In genomic region chr12:132600048-132601032, GRCh38 we compare ENCODE assay signal across 1 cellular context.
A peak's percentile ranks its signal among the peaks of the same experiment; 100 is the strongest.
TF ChIP-seq lines count a peak whose summit lies in the region.

No MANE protein-coding gene starts in this region.

TF ChIP-seq in HepG2, 621 proteins besides CTCF, POLR2A, EP300 and RAD21 (continued from another document and continues in another):
- no peak for TF ChIP-seq ZBTB40 (IDR thresholded peaks at IDR 0.05)
- 0 out of 2 replicates have a peak, but pooled peaks have one; percentile 32 for TF ChIP-seq ZBTB40 (CRISPR knock-in tag; IDR thresholded peaks at IDR 0.05)
- TF ChIP-seq ZNF235 (CRISPR knock-in tag; IDR thresholded peaks at IDR 0.05; ENCODE audit: borderline replicate concordance): no peak
- TF ChIP-seq, protein P1, sequence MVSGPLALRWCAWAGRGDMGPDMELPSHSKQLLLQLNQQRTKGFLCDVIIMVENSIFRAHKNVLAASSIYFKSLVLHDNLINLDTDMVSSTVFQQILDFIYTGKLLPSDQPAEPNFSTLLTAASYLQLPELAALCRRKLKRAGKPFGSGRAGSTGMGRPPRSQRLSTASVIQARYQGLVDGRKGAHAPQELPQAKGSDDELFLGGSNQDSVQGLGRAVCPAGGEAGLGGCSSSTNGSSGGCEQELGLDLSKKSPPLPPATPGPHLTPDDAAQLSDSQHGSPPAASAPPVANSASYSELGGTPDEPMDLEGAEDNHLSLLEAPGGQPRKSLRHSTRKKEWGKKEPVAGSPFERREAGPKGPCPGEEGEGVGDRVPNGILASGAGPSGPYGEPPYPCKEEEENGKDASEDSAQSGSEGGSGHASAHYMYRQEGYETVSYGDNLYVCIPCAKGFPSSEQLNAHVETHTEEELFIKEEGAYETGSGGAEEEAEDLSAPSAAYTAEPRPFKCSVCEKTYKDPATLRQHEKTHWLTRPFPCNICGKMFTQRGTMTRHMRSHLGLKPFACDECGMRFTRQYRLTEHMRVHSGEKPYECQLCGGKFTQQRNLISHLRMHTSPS (CRISPR knock-in tag; IDR thresholded peaks at IDR 0.05; ENCODE audit: low read depth): 0 out of 2 replicates have a peak, but pooled peaks have one; percentile 35
- TF ChIP-seq, protein P2, sequence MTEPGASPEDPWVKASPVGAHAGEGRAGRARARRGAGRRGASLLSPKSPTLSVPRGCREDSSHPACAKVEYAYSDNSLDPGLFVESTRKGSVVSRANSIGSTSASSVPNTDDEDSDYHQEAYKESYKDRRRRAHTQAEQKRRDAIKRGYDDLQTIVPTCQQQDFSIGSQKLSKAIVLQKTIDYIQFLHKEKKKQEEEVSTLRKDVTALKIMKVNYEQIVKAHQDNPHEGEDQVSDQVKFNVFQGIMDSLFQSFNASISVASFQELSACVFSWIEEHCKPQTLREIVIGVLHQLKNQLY (CRISPR knock-in tag; IDR thresholded peaks at IDR 0.05): no peak
- TF ChIP-seq ATRX (CRISPR knock-in tag; IDR thresholded peaks at IDR 0.05; ENCODE audit: borderline replicate concordance): no peak
- TF ChIP-seq, protein P3, sequence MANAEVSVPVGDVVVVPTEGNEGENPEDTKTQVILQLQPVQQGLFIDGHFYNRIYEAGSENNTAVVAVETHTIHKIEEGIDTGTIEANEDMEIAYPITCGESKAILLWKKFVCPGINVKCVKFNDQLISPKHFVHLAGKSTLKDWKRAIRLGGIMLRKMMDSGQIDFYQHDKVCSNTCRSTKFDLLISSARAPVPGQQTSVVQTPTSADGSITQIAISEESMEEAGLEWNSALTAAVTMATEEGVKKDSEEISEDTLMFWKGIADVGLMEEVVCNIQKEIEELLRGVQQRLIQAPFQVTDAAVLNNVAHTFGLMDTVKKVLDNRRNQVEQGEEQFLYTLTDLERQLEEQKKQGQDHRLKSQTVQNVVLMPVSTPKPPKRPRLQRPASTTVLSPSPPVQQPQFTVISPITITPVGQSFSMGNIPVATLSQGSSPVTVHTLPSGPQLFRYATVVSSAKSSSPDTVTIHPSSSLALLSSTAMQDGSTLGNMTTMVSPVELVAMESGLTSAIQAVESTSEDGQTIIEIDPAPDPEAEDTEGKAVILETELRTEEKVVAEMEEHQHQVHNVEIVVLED (CRISPR knock-in tag; IDR thresholded peaks at IDR 0.05; ENCODE audit: borderline replicate concordance): no peak; the same call in 1 of the 2 replicates
- TF ChIP-seq LCORL (IDR thresholded peaks at IDR 0.05): no peak
- TF ChIP-seq LCORL (CRISPR knock-in tag; IDR thresholded peaks at IDR 0.05): 0 out of 2 replicates have a peak, but pooled peaks have one; percentile 42
- TF ChIP-seq, protein P4, sequence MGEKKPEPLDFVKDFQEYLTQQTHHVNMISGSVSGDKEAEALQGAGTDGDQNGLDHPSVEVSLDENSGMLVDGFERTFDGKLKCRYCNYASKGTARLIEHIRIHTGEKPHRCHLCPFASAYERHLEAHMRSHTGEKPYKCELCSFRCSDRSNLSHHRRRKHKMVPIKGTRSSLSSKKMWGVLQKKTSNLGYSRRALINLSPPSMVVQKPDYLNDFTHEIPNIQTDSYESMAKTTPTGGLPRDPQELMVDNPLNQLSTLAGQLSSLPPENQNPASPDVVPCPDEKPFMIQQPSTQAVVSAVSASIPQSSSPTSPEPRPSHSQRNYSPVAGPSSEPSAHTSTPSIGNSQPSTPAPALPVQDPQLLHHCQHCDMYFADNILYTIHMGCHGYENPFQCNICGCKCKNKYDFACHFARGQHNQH (CRISPR knock-in tag; IDR thresholded peaks at IDR 0.05): peak; percentile 29; the same call in 1 of the 2 replicates
- TF ChIP-seq MZF1 (CRISPR knock-in tag; IDR thresholded peaks at IDR 0.05; ENCODE audit: borderline replicate concordance): no peak
- no peak for TF ChIP-seq PCBP2 (optimal IDR thresholded peaks at IDR 0.05; ENCODE audit: low read depth, low read length, poor library complexity, severe bottlenecking)
- TF ChIP-seq EHMT2 (IDR thresholded peaks at IDR 0.05; ENCODE audit: borderline replicate concordance, low read depth, low read length): no peak
- TF ChIP-seq, protein P5, sequence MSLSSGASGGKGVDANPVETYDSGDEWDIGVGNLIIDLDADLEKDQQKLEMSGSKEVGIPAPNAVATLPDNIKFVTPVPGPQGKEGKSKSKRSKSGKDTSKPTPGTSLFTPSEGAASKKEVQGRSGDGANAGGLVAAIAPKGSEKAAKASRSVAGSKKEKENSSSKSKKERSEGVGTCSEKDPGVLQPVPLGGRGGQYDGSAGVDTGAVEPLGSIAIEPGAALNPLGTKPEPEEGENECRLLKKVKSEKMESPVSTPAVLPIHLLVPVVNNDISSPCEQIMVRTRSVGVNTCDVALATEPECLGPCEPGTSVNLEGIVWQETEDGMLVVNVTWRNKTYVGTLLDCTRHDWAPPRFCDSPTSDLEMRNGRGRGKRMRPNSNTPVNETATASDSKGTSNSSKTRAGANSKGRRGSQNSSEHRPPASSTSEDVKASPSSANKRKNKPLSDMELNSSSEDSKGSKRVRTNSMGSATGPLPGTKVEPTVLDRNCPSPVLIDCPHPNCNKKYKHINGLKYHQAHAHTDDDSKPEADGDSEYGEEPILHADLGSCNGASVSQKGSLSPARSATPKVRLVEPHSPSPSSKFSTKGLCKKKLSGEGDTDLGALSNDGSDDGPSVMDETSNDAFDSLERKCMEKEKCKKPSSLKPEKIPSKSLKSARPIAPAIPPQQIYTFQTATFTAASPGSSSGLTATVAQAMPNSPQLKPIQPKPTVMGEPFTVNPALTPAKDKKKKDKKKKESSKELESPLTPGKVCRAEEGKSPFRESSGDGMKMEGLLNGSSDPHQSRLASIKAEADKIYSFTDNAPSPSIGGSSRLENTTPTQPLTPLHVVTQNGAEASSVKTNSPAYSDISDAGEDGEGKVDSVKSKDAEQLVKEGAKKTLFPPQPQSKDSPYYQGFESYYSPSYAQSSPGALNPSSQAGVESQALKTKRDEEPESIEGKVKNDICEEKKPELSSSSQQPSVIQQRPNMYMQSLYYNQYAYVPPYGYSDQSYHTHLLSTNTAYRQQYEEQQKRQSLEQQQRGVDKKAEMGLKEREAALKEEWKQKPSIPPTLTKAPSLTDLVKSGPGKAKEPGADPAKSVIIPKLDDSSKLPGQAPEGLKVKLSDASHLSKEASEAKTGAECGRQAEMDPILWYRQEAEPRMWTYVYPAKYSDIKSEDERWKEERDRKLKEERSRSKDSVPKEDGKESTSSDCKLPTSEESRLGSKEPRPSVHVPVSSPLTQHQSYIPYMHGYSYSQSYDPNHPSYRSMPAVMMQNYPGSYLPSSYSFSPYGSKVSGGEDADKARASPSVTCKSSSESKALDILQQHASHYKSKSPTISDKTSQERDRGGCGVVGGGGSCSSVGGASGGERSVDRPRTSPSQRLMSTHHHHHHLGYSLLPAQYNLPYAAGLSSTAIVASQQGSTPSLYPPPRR (CRISPR knock-in tag; IDR thresholded peaks at IDR 0.05; ENCODE audit: borderline replicate concordance): no peak
- no peak for TF ChIP-seq ZNF263 (CRISPR knock-in tag; IDR thresholded peaks at IDR 0.05)
- no peak for TF ChIP-seq TGIF2 (CRISPR knock-in tag; IDR thresholded peaks at IDR 0.05)
- TF ChIP-seq, protein P6, sequence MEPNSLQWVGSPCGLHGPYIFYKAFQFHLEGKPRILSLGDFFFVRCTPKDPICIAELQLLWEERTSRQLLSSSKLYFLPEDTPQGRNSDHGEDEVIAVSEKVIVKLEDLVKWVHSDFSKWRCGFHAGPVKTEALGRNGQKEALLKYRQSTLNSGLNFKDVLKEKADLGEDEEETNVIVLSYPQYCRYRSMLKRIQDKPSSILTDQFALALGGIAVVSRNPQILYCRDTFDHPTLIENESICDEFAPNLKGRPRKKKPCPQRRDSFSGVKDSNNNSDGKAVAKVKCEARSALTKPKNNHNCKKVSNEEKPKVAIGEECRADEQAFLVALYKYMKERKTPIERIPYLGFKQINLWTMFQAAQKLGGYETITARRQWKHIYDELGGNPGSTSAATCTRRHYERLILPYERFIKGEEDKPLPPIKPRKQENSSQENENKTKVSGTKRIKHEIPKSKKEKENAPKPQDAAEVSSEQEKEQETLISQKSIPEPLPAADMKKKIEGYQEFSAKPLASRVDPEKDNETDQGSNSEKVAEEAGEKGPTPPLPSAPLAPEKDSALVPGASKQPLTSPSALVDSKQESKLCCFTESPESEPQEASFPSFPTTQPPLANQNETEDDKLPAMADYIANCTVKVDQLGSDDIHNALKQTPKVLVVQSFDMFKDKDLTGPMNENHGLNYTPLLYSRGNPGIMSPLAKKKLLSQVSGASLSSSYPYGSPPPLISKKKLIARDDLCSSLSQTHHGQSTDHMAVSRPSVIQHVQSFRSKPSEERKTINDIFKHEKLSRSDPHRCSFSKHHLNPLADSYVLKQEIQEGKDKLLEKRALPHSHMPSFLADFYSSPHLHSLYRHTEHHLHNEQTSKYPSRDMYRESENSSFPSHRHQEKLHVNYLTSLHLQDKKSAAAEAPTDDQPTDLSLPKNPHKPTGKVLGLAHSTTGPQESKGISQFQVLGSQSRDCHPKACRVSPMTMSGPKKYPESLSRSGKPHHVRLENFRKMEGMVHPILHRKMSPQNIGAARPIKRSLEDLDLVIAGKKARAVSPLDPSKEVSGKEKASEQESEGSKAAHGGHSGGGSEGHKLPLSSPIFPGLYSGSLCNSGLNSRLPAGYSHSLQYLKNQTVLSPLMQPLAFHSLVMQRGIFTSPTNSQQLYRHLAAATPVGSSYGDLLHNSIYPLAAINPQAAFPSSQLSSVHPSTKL (CRISPR knock-in tag; IDR thresholded peaks at IDR 0.05): peak; percentile 32; the same call in 1 of the 2 replicates
- peak; percentile 36; the same call in 1 of the 2 replicates for TF ChIP-seq ZNF121 (CRISPR knock-in tag; IDR thresholded peaks at IDR 0.05)
- TF ChIP-seq HMG20A (CRISPR knock-in tag; IDR thresholded peaks at IDR 0.05; ENCODE audit: borderline replicate concordance): 0 out of 2 replicates have a peak, but pooled peaks have one; percentile 15
- TF ChIP-seq DZIP1 (CRISPR knock-in tag; IDR thresholded peaks at IDR 0.05): peak; percentile 77; the same call in 1 of the 2 replicates
- 0 out of 2 replicates have a peak, but pooled peaks have one; percentile 21 for TF ChIP-seq LBX2 (CRISPR knock-in tag; IDR thresholded peaks at IDR 0.05; ENCODE audit: borderline replicate concordance)
